12 cellular contexts compared by ENCODE assay signal in genomic region chr1:207862241-207862787, GRCh38. TPM values are rescaled to one million over a fixed set of nuclear protein-coding genes. Genes with fewer than 3 reads are reported as not detected.
DNase-seq lines count a peak whose midpoint lies in the region; ATAC-seq and TF ChIP-seq lines count a peak whose summit lies in the region.
"Had no signal": no experiment of that assay in that cellular context is flagged by ENCODE, and none has a peak within 500 bp of the region (broad histone marks: within the 10 kb centered on the region; RNA-seq: fewer than 3 reads in every experiment).

No MANE protein-coding gene starts in this region.

- no peaks in the 10 kb centered on the region for H3K27me3 ChIP-seq in DND-41 (ENCODE audit: insufficient read depth, low read length, poor library complexity)
- H3K27me3 ChIP-seq in lower lobe of right lung (ENCODE audit: low read depth): no peaks in the 10 kb centered on the region

- H3K4me3 ChIP-seq in DND-41 (ENCODE audit: low read depth in 1 of 2, low read length in 2 of 2): 0 out of 4 replicates have a peak overlapping the region, but pooled peaks of 1 of the 2 experiments have one; percentile 40
- no peak overlapping the region for H3K4me3 ChIP-seq in lower lobe of right lung

- peaks cover 18% of the 10 kb centered on the region for H4K20me1 ChIP-seq in DND-41 (ENCODE audit: insufficient read depth, low read length)

- H3K36me3 Mint-ChIP-seq in activated naive CD8-positive, alpha-beta T cell treated with anti-CD3 and anti-CD28 coated beads for 36 hours: peaks cover 42% of the 10 kb centered on the region
- H3K36me3 Mint-ChIP-seq: mesothelial cell of epicardium had no signal

- TF ChIP-seq CTCF in DND-41 (IDR thresholded peaks at IDR 0.05; ENCODE audit: borderline replicate concordance, extremely low read depth, low read length, poor library complexity, severe bottlenecking) (no peak), lower lobe of right lung (IDR thresholded peaks at IDR 0.05) (no peak), GM10266 (IDR thresholded peaks at IDR 0.05; ENCODE audit: control insufficient read depth, insufficient read depth, low read depth, missing control alignments) (no peak)

- peaks cover 57% of the 10 kb centered on the region for H3K4me1 Mint-ChIP-seq in activated naive CD8-positive, alpha-beta T cell treated with anti-CD3 and anti-CD28 coated beads for 36 hours

- peaks cover 75% of the 10 kb centered on the region for H3K36me3 ChIP-seq in DND-41 (ENCODE audit: insufficient read depth, low read length)
- H3K36me3 ChIP-seq in lower lobe of right lung: peaks cover 34% of the 10 kb centered on the region

- peaks cover 92% of the 10 kb centered on the region for H3K4me1 ChIP-seq in DND-41 (ENCODE audit: insufficient read depth, low read length)
- peaks cover 82% of the 10 kb centered on the region for H3K4me1 ChIP-seq in lower lobe of right lung

- intact Hi-C loops in lower lobe of right lung (cut with DNase I): no loop called here

- peaks cover 90% of the 10 kb centered on the region for H3K79me2 ChIP-seq in DND-41 (ENCODE audit: insufficient read depth, low read length)

- peak; percentile 32 for DNase-seq in AG08395 (ENCODE audit: low spot score)
- no peak for DNase-seq in DND-41
- DNase-seq in activated naive CD8-positive, alpha-beta T cell treated with anti-CD3 and anti-CD28 coated beads for 36 hours: no peak
- DNase-seq in lower lobe of right lung: no peak
- DNase-seq in GM10266 (ENCODE audit: extremely low spot score): no peak
- DNase-seq in foreskin melanocyte: no peak
- DNase-seq in NCI-H146 treated with DMSO at 0.1 percent for 48 hours (lab: John Stamatoyannopoulos, UW; ENCODE audit: unreplicated experiment): no peak
- DNase-seq: Caco-2, right cardiac atrium had no signal

- no peaks in the 10 kb centered on the region for H3K9me3 Mint-ChIP-seq in activated naive CD8-positive, alpha-beta T cell treated with anti-CD3 and anti-CD28 coated beads for 36 hours
- H3K9me3 Mint-ChIP-seq: mesothelial cell of epicardium had no signal

- H3K27ac Mint-ChIP-seq in activated naive CD8-positive, alpha-beta T cell treated with anti-CD3 and anti-CD28 coated beads for 36 hours: peak overlapping the region; percentile 88
- H3K27ac Mint-ChIP-seq: mesothelial cell of epicardium had no signal

- H3K27ac ChIP-seq in DND-41 (ENCODE audit: low read length) (peak overlapping the region; percentile 96), lower lobe of right lung (peak overlapping the region; percentile 15)

- H3K4me3 Mint-ChIP-seq in activated naive CD8-positive, alpha-beta T cell treated with anti-CD3 and anti-CD28 coated beads for 36 hours: peak overlapping the region; percentile 33
- H3K4me3 Mint-ChIP-seq: mesothelial cell of epicardium had no signal

- ATAC-seq in DND-41 (ENCODE audit: insufficient read depth, low read depth) (no peak), lower lobe of right lung (no peak), GM19328 (IDR thresholded peaks at IDR 0.05; ENCODE audit: unreplicated experiment) (no peak)
- ATAC-seq: HCT116, right cardiac atrium had no signal

- peak overlapping the region; percentile 72 for H3K4me2 ChIP-seq in DND-41 (ENCODE audit: insufficient read depth, low read length)

- no peaks in the 10 kb centered on the region for H3K27me3 Mint-ChIP-seq in activated naive CD8-positive, alpha-beta T cell treated with anti-CD3 and anti-CD28 coated beads for 36 hours

- H3K9ac ChIP-seq in DND-41 (ENCODE audit: low read depth, low read length): peak overlapping the region; percentile 92

- H3K9me3 ChIP-seq in DND-41 (ENCODE audit: insufficient read depth, low read length, severe bottlenecking) (no peaks in the 10 kb centered on the region), lower lobe of right lung (no peaks in the 10 kb centered on the region)
- H3K9me3 ChIP-seq: Caco-2 had no signal

- no peak overlapping the region for H2AFZ ChIP-seq in DND-41 (ENCODE audit: low read depth, low read length)

RNA-seq across cellular contexts. Expression of gene CD34, which starts 48.6 kb away (rescaled TPM):
- under 1 TPM in 1 of 2 experiments, not detected in 1; 0.02 TPM for total RNA-seq in activated naive CD8-positive, alpha-beta T cell treated with anti-CD3 and anti-CD28 coated beads for 36 hours
- total RNA-seq in lower lobe of right lung: 44.6 TPM
- total RNA-seq: Caco-2 had no signal

Comparison
In these comparisons a context has a peak if more than half of its experiments do, and no peak if none do; other contexts are left out.
1. RNA of gene CD34, which starts 48.6 kb away (total RNA-seq): 44.6 TPM in lower lobe of right lung (single experiment); 0.02 TPM in activated naive CD8-positive, alpha-beta T cell treated with anti-CD3 and anti-CD28 coated beads for 36 hours; every median in the first group is over 10 times any median in the second.